ENCODE assay signal across 1 cellular context in genomic region chr2:236286866-236287545, GRCh38.
TF ChIP-seq lines count a peak whose summit lies in the region.

No MANE protein-coding gene starts in this region.

TF ChIP-seq in K562, 482 proteins besides CTCF, POLR2A, EP300 and RAD21 (continued from another document):
- TF ChIP-seq KLF16 (IDR thresholded peaks at IDR 0.05) = no peak
TF ChIP-seq in K562: peak in this region for 4.
